Comparison of ENCODE assay signal across 15 cellular contexts in genomic region chr16:88789593-88789992, GRCh38. TPM values are rescaled to one million over a fixed set of nuclear protein-coding genes. Genes with fewer than 3 reads are reported as not detected.
DNase-seq lines count a peak whose midpoint lies in the region; ATAC-seq and TF ChIP-seq lines count a peak whose summit lies in the region.
"Had no signal": no experiment of that assay in that cellular context is flagged by ENCODE, and none has a peak within 500 bp of the region (broad histone marks: within the 10 kb centered on the region; RNA-seq: fewer than 3 reads in every experiment).

No MANE protein-coding gene starts in this region.

- in situ Hi-C loops in G401 (cut with HindIII; ENCODE audit: low sequenced_read_pairs): loop anchor here (5.0 kb wide), 1 partner anchor 37 kb away; no protein-coding TSS in a partner anchor

- H3K36me3 Mint-ChIP-seq in activated naive CD4-positive, alpha-beta T cell treated with anti-CD3 and anti-CD28 coated beads, Interleukin-2, amount 10 ng/mL, durations not matched to agents 7 days and 5 days: peaks cover under 1% of the 10 kb centered on the region
- no peaks in the 10 kb centered on the region for H3K36me3 Mint-ChIP-seq in activated naive CD4-positive, alpha-beta T cell treated with anti-CD3 and anti-CD28 coated beads for 36 hours (ENCODE audit: low read depth)

- 31% methylated on average over 7 of the region's 7 CpGs for WGBS in thymus
- WGBS in aorta, 2 donors: 74 to 85% methylated on average over 7 of the region's 7 CpGs

- H3K4me1 Mint-ChIP-seq in activated naive CD4-positive, alpha-beta T cell treated with anti-CD3 and anti-CD28 coated beads, Interleukin-2, amount 10 ng/mL, durations not matched to agents 7 days and 5 days: peaks cover 54% of the 10 kb centered on the region
- H3K4me1 Mint-ChIP-seq in activated naive CD4-positive, alpha-beta T cell treated with anti-CD3 and anti-CD28 coated beads for 36 hours (ENCODE audit: low read depth): peaks cover 43% of the 10 kb centered on the region

- TF ChIP-seq CTCF in GM20000 (IDR thresholded peaks at IDR 0.05; ENCODE audit: extremely low read depth, missing control alignments): no peak

- CTCF ChIA-PET in activated naive CD4-positive, alpha-beta T cell treated with anti-CD3 and anti-CD28 coated beads, Interleukin-2, amount 10 ng/mL, durations not matched to agents 7 days and 5 days (lab: Charles Lee): interaction anchor here (1.6 kb wide), 1 partner anchor 11 kb away, joined by 6 read pairs; no protein-coding TSS in a partner anchor
- CTCF ChIA-PET in activated naive CD4-positive, alpha-beta T cell treated with anti-CD3 and anti-CD28 coated beads for 36 hours (lab: Charles Lee): interaction anchor here (1.3 kb wide), 1 partner anchor 9 kb away, joined by 4 read pairs; no protein-coding TSS in a partner anchor

- ATAC-seq in aorta (ENCODE audit: low FRiP score): no peak
- ATAC-seq: HCT116, SK-N-SH treated with all-trans-retinoic acid at 6 μM for 48 hours had no signal

- H3K4me3 ChIP-seq in effector memory CD4-positive, alpha-beta T cell (ENCODE audit: insufficient read depth, low read depth, low read length, poor library complexity, severe bottlenecking): no peak overlapping the region
- H3K4me3 ChIP-seq in thymus (ENCODE audit: low read length) (no peak overlapping the region), aorta (ENCODE audit: low read length in 2 of 2) (no peak overlapping the region)
- H3K4me3 ChIP-seq: lung had no signal

- intact Hi-C loops in activated naive CD4-positive, alpha-beta T cell treated with anti-CD3 and anti-CD28 coated beads for 36 hours (cut with micrococcal nuclease): loop anchor here (10.0 kb wide), 2 partner anchors 215 to 305 kb away; partner anchors contain the start of genes ACSF3 and ZC3H18
- intact Hi-C loops in aorta (cut with DNase I): loop anchor here in 1 of 2 donors (10.0 kb wide), 1 partner anchor 335 kb away; the partner anchor contains the start of gene ZFPM1

- no peaks in the 10 kb centered on the region for H3K36me3 ChIP-seq in effector memory CD4-positive, alpha-beta T cell (ENCODE audit: control insufficient read depth, insufficient read depth, low read length)
- H3K36me3 ChIP-seq in thymus (ENCODE audit: control insufficient read depth, insufficient read depth) (no peaks in the 10 kb centered on the region), aorta (ENCODE audit: control insufficient read depth in 1 of 2, insufficient read depth in 2 of 2, low read length in 1 of 2) (no peaks in the 10 kb centered on the region)

- H3K9me3 Mint-ChIP-seq in activated naive CD4-positive, alpha-beta T cell treated with anti-CD3 and anti-CD28 coated beads, Interleukin-2, amount 10 ng/mL, durations not matched to agents 7 days and 5 days: no peaks in the 10 kb centered on the region
- H3K9me3 Mint-ChIP-seq in activated naive CD4-positive, alpha-beta T cell treated with anti-CD3 and anti-CD28 coated beads for 36 hours: no peaks in the 10 kb centered on the region

- H3K4me1 ChIP-seq in effector memory CD4-positive, alpha-beta T cell (ENCODE audit: control insufficient read depth, insufficient read depth, low read length, poor library complexity, severe bottlenecking): peaks cover 49% of the 10 kb centered on the region
- H3K4me1 ChIP-seq in thymus (ENCODE audit: control insufficient read depth, insufficient read depth, low read length) (peaks cover 42% of the 10 kb centered on the region), aorta (ENCODE audit: control insufficient read depth in 1 of 2, insufficient read depth in 2 of 2, low read length in 2 of 2) (no peaks in the 10 kb centered on the region)

- peak overlapping the region; percentile 64 for H3K4me3 Mint-ChIP-seq in activated naive CD4-positive, alpha-beta T cell treated with anti-CD3 and anti-CD28 coated beads, Interleukin-2, amount 10 ng/mL, durations not matched to agents 7 days and 5 days
- H3K4me3 Mint-ChIP-seq in activated naive CD4-positive, alpha-beta T cell treated with anti-CD3 and anti-CD28 coated beads for 36 hours: no peak overlapping the region

- no peaks in the 10 kb centered on the region for H3K9me3 ChIP-seq in effector memory CD4-positive, alpha-beta T cell (ENCODE audit: control insufficient read depth, low read length)
- H3K9me3 ChIP-seq in thymus (ENCODE audit: control insufficient read depth) (no peaks in the 10 kb centered on the region), aorta (ENCODE audit: control insufficient read depth, low read length) (no peaks in the 10 kb centered on the region)

- H3K27ac ChIP-seq in effector memory CD4-positive, alpha-beta T cell (ENCODE audit: insufficient read depth, low read length, poor library complexity, severe bottlenecking): peak overlapping the region; percentile 23
- H3K27ac ChIP-seq in thymus (ENCODE audit: low read depth) (peak overlapping the region; percentile 13), aorta (ENCODE audit: low read depth in 1 of 2, low read length in 2 of 2) (no peak overlapping the region)

- DNase-seq in activated naive CD4-positive, alpha-beta T cell treated with anti-CD3 and anti-CD28 coated beads, Interleukin-2, amount 10 ng/mL, durations not matched to agents 7 days and 5 days: no peak
- no peak for DNase-seq in activated naive CD4-positive, alpha-beta T cell treated with anti-CD3 and anti-CD28 coated beads for 36 hours
- DNase-seq in NOMO-1 treated with dmso at 0.1 percent for 144 hours (lab: John Stamatoyannopoulos, UW; ENCODE audit: unreplicated experiment) (peak; percentile 79), G401 (ENCODE audit: low spot score) (no peak), GM20000 (ENCODE audit: low spot score) (no peak), aorta (no peak)
- no peak for DNase-seq in effector memory CD4-positive, alpha-beta T cell
- DNase-seq: activated CD8-positive, alpha-beta memory T cell treated with anti-CD3 and anti-CD28 coated beads for 24 hours; NCI-H1930; NK-92 treated with Interleukin-12 subunit alpha and Interleukin-12 subunit beta, amount 100 ng/mL, for 24 hours; posterior cingulate gyrus had no signal

- H3K27me3 ChIP-seq in effector memory CD4-positive, alpha-beta T cell (replicated peaks; ENCODE audit: control insufficient read depth, insufficient read depth, low read length, poor library complexity, severe bottlenecking): no peaks in the 10 kb centered on the region
- H3K27me3 ChIP-seq in thymus (ENCODE audit: control insufficient read depth, insufficient read depth): no peaks in the 10 kb centered on the region
- H3K27me3 ChIP-seq in aorta (ENCODE audit: control insufficient read depth in 1 of 2, insufficient read depth in 2 of 2, low read length in 1 of 2): no peaks in the 10 kb centered on the region

- H3K27me3 Mint-ChIP-seq in activated naive CD4-positive, alpha-beta T cell treated with anti-CD3 and anti-CD28 coated beads, Interleukin-2, amount 10 ng/mL, durations not matched to agents 7 days and 5 days: peaks cover 8% of the 10 kb centered on the region
- H3K27me3 Mint-ChIP-seq in activated naive CD4-positive, alpha-beta T cell treated with anti-CD3 and anti-CD28 coated beads for 36 hours (ENCODE audit: low read depth): no peaks in the 10 kb centered on the region

- peak overlapping the region; percentile 93 for H3K27ac Mint-ChIP-seq in activated naive CD4-positive, alpha-beta T cell treated with anti-CD3 and anti-CD28 coated beads, Interleukin-2, amount 10 ng/mL, durations not matched to agents 7 days and 5 days
- no peak overlapping the region for H3K27ac Mint-ChIP-seq in activated naive CD4-positive, alpha-beta T cell treated with anti-CD3 and anti-CD28 coated beads for 36 hours

RNA-seq across cellular contexts. Expression of gene PIEZO1, which starts 4.6 kb away (rescaled TPM):
- 10 to 100 TPM; 78.2 to 80.1 TPM for total RNA-seq in activated naive CD4-positive, alpha-beta T cell treated with anti-CD3 and anti-CD28 coated beads for 36 hours
- polyA plus RNA-seq in thymus: 115 TPM
- total RNA-seq in G401 (2014; rRNA removed; shearing (Covaris generic)): 69.8 and 75.6 TPM in 2 replicates
- 100 to 1,000 TPM; 101 to 120 TPM for total RNA-seq in aorta
- polyA plus RNA-seq in aorta: 100 to 1,000 TPM in 1 of 2 donors, 10 to 100 TPM in 1; 35.9 to 205 TPM

RNA-seq across cellular contexts. Expression of gene CDT1, which starts 14.0 kb away (rescaled TPM):
- 100 to 1,000 TPM; 223 to 231 TPM for total RNA-seq in activated naive CD4-positive, alpha-beta T cell treated with anti-CD3 and anti-CD28 coated beads for 36 hours
- 1.4 TPM for polyA plus RNA-seq in thymus
- 32.8 and 36.6 TPM in 2 replicates for total RNA-seq in G401 (2014; rRNA removed; shearing (Covaris generic))
- total RNA-seq in aorta: 1 to 10 TPM in 1 of 2 donors, under 1 TPM in 1; 0.88 to 1.5 TPM
- polyA plus RNA-seq in aorta: 1 to 10 TPM in 1 of 2 donors, under 1 TPM in 1; 0.05 to 1.0 TPM

RNA-seq across cellular contexts. Expression of gene APRT, which starts 22.1 kb away (rescaled TPM):
- 100 to 1,000 TPM; 314 TPM for total RNA-seq in activated naive CD4-positive, alpha-beta T cell treated with anti-CD3 and anti-CD28 coated beads for 36 hours
- 122 TPM for polyA plus RNA-seq in thymus
- 266 and 349 TPM in 2 replicates for total RNA-seq in G401 (2014; rRNA removed; shearing (Covaris generic))
- 10 to 100 TPM; 60.2 to 61.3 TPM for total RNA-seq in aorta
- 100 to 1,000 TPM in 1 of 2 donors, 10 to 100 TPM in 1; 88.6 to 116 TPM for polyA plus RNA-seq in aorta

Comparison
In these comparisons a context has a peak if more than half of its experiments do, and no peak if none do; other contexts are left out.
1. H3K27ac ChIP-seq: peak in effector memory CD4-positive, alpha-beta T cell (single experiment) and thymus (single experiment); none in aorta (0 of 2).
2. RNA of gene CDT1, which starts 14.0 kb away (total RNA-seq): 223 to 231 TPM in activated naive CD4-positive, alpha-beta T cell treated with anti-CD3 and anti-CD28 coated beads for 36 hours and 32.8 to 36.6 TPM in G401; 0.88 to 1.5 TPM in aorta; every median in the first group is over 10 times any median in the second.